In the genomic region with DNA sequence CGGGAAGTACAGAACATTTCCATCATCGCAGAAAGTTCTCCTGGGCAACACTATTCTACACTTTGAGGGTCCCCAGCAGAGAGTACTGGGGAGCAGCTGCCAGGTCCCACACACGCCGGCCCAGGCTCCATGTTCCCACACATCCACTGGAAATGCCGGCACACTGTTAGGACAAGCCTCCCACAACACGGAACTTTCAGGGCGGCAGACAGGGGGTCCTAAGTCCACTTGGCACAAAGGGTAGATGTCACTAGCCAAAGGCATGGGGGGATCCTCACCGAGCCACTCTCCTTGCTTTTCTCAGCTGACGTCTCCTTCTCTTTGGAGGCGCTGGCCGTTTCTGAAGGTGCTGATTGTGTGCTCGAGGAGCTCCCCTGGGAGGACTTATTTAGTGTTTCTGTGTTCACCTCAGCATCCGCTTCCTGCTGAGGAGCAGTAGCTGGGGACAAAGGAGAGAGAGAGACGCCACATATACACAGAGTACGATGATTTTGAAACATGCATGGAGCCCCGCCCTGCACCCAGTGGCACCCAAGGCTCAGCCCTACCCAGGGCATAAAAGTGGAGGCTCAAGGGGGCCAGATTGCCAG, we compare ENCODE assay signal across 19 cellular contexts.
DNase-seq lines count a peak whose midpoint lies in the region; ATAC-seq, FAIRE-seq and TF ChIP-seq lines count a peak whose summit lies in the region.
"Had no signal": no experiment of that assay in that cellular context is flagged by ENCODE, and none has a peak within 500 bp of the region (broad histone marks: within the 10 kb centered on the region; RNA-seq: fewer than 3 reads in every experiment).

No MANE protein-coding gene starts in this region.

- H4K8ac ChIP-seq in H1 (ENCODE audit: extremely low read depth, insufficient read depth, low read length): no peak overlapping the region

- H3K4me1 Mint-ChIP-seq in chondrocyte (ENCODE audit: low read depth): peaks cover 11% of the 10 kb centered on the region

- H3K9me3 ChIP-seq in right cardiac atrium (ENCODE audit: control insufficient read depth, low read length): no peaks in the 10 kb centered on the region
- H3K9me3 ChIP-seq in HEK293 (ENCODE audit: control insufficient read depth, insufficient read depth, low read depth, low read length): no peaks in the 10 kb centered on the region
- H3K9me3 ChIP-seq in H1 (ENCODE audit: insufficient read depth in 2 of 2, low read depth in 1 of 2, low read length in 1 of 2): no peaks in the 10 kb centered on the region

- no peaks in the 10 kb centered on the region for H3K27me3 ChIP-seq in right cardiac atrium (ENCODE audit: control insufficient read depth, insufficient read depth)
- no peaks in the 10 kb centered on the region for H3K27me3 ChIP-seq in H1 (replicated peaks in 1 of 4; ENCODE audit: control insufficient read depth in 3 of 4, extremely low read depth in 1 of 4, insufficient read depth in 3 of 4, low read length in 3 of 4)

- no peak overlapping the region for H3K4me3 ChIP-seq in right cardiac atrium (ENCODE audit: low read length)
- no peak overlapping the region for H3K4me3 ChIP-seq in HEK293 (ENCODE audit: low read depth, low read length)
- no peak overlapping the region for H3K4me3 ChIP-seq in H1 (ENCODE audit: extremely low read depth in 1 of 4, insufficient read depth in 2 of 4, low read depth in 3 of 4, low read length in 4 of 4)

- H4K5ac ChIP-seq in H1 (ENCODE audit: insufficient read length, low read depth, low read length): no peak overlapping the region

- H4K20me1 ChIP-seq in H1 (replicated peaks in 1 of 2; ENCODE audit: control insufficient read depth in 1 of 2, insufficient read depth in 2 of 2, low read length in 2 of 2): peaks cover 0 to 2% of the 10 kb centered on the region in 2 experiments

- FAIRE-seq in H1 (lab: Jason Lieb, UNC): no peak
- FAIRE-seq: D721Med had no signal

- peaks cover 0 to 16% of the 10 kb centered on the region in 2 experiments; a peak in 1 of 4 replicates for H3K79me2 ChIP-seq in H1 (ENCODE audit: control insufficient read depth in 1 of 2, insufficient read depth in 2 of 2, low read length in 2 of 2)

- no peak overlapping the region for H2AFZ ChIP-seq in H1 (ENCODE audit: low read length)

- H4K91ac ChIP-seq in H1 (replicated peaks; ENCODE audit: insufficient read length, low read length): no peak overlapping the region

- no peak overlapping the region for H3K14ac ChIP-seq in H1 (ENCODE audit: insufficient read length)

- no peak overlapping the region for H2BK15ac ChIP-seq in H1 (ENCODE audit: low read length)

- no peak overlapping the region for H3K56ac ChIP-seq in H1 (replicated peaks; ENCODE audit: insufficient read length, low read depth, low read length)

- ATAC-seq in right cardiac atrium (no peak), Right ventricle myocardium superior (ENCODE audit: poor library complexity) (no peak), GM18873 (IDR thresholded peaks at IDR 0.05; ENCODE audit: low FRiP score, unreplicated experiment) (no peak)

- TF ChIP-seq RAD21 in H1 (IDR thresholded peaks at IDR 0.05 in 1 of 2, conservative IDR thresholded peaks at IDR 0.05 in 1 of 2; ENCODE audit: low read depth in 2 of 2, low read length in 2 of 2): no peak

- H3K18ac ChIP-seq in H1 (ENCODE audit: extremely low read depth, low read length): no peak overlapping the region

- no peak overlapping the region; a peak in 1 of 7 replicates for H3K9ac ChIP-seq in H1 (replicated peaks in 1 of 4; ENCODE audit: extremely low read depth in 1 of 4, low read depth in 3 of 4, low read length in 3 of 4)

- H2BK120ac ChIP-seq in H1 (replicated peaks; ENCODE audit: low read depth, low read length): no peak overlapping the region

- H3K23ac ChIP-seq in H1 (ENCODE audit: insufficient read length): no peak overlapping the region

- H3K79me1 ChIP-seq in H1 (ENCODE audit: low read depth, low read length): peaks cover 6% of the 10 kb centered on the region

- H3K27ac ChIP-seq in right cardiac atrium (ENCODE audit: low read length) (no peak overlapping the region), HEK293 (ENCODE audit: extremely low read depth, low read depth, low read length) (no peak overlapping the region), H1 (ENCODE audit: low read depth, low read length) (0 out of 2 replicates have a peak overlapping the region, but pooled peaks have one; percentile 7)

- no peak overlapping the region for H3K27ac Mint-ChIP-seq in chondrocyte (ENCODE audit: unreplicated experiment)

- CTCF ChIA-PET in HEK293 (lab: Yijun Ruan, JAX) (interaction anchor here (0.7 to 2.9 kb wide), 4 partner anchors 50 to 394 kb away, joined by 3 to 13 read pairs (median 4); no protein-coding TSS in a partner anchor), H1 (lab: Charles Lee; ENCODE audit: partially characterized antibody) (interaction anchor here (0.8 to 2.4 kb wide), 12 partner anchors 11 to 187 kb away, joined by 3 to 15 read pairs (median 5); no protein-coding TSS in a partner anchor)

- no peak overlapping the region for H3K4ac ChIP-seq in H1 (replicated peaks; ENCODE audit: insufficient read length, low read depth, low read length)

- no peaks in the 10 kb centered on the region for H3K9me3 Mint-ChIP-seq in chondrocyte (ENCODE audit: low read depth)

- H3K4me2 ChIP-seq in H1 (ENCODE audit: insufficient read depth in 1 of 2, low read depth in 2 of 2, low read length in 2 of 2): no peak overlapping the region

- TF ChIP-seq POLR2A in H1 (IDR thresholded peaks at IDR 0.05; ENCODE audit: control extremely low read depth in 1 of 2, low read depth in 2 of 2, low read length in 2 of 2): no peak

- POLR2A ChIA-PET in HEK293 (lab: Yijun Ruan, JAX) (no interaction called here), H1 (lab: Charles Lee; ENCODE audit: partially characterized antibody) (interaction anchor here (1.1 kb wide), 1 partner anchor 12 kb away, joined by 3 read pairs; no protein-coding TSS in a partner anchor)

- TF ChIP-seq EP300 in H1 (IDR thresholded peaks at IDR 0.05; ENCODE audit: borderline replicate concordance in 1 of 2, low read depth in 2 of 2, low read length in 2 of 2): no peak

- H3K23me2 ChIP-seq in H1 (ENCODE audit: low read depth, low read length): no peaks in the 10 kb centered on the region

- no peak overlapping the region for H2BK12ac ChIP-seq in H1 (ENCODE audit: low read depth, low read length)

- H3K36me3 ChIP-seq in HEK293 (ENCODE audit: control insufficient read depth in 2 of 2, insufficient read depth in 1 of 2, low read length in 2 of 2) (peaks cover 17 to 77% of the 10 kb centered on the region in 2 experiments), H1 (ENCODE audit: control insufficient read depth in 2 of 4, insufficient read depth in 4 of 4, low read length in 3 of 4) (peaks cover 28 to 92% (median 61%) of the 10 kb centered on the region in 4 experiments)

- 90% methylated on average over 16 of the region's 16 CpGs for WGBS in right cardiac atrium
- 93% methylated on average over 16 of the region's 16 CpGs; no CpG with 5 or more reads in 1 of the 2 experiments for WGBS in H1 (ENCODE audit: extremely low coverage in 1 of 2, insufficient coverage in 1 of 2, insufficient read length in 1 of 2, insufficient replicate concordance in 2 of 2, low coverage in 1 of 2, low lambda C conversion rate in 2 of 2, missing lambda C conversion rate in 1 of 2), 2 experiments

- no peak overlapping the region for H2AK5ac ChIP-seq in H1 (ENCODE audit: low read depth, low read length)

- DNase-seq in right cardiac atrium (peak in 2 of 3 donors; percentile 35 to 52), Right ventricle myocardium superior (no peak), H1 (ENCODE audit: low read depth in 1 of 2, low spot score in 2 of 2) (no peak), chondrocyte (ENCODE audit: low spot score) (no peak), NK-92 (lab: John Stamatoyannopoulos, UW; ENCODE audit: unreplicated experiment) (no peak)
- DNase-seq: AML-193; CD4-positive, alpha-beta memory T cell; DMS79 treated with DMSO at 0.1 percent for 48 hours; GDM1; H7; Kasumi-1; NCI-H1105 treated with DMSO at 0.1 percent for 48 hours; NCI-H2029 treated with DMSO at 0.1 percent for 48 hours; NCI-H226; NCI-H526 treated with DMSO at 0.1 percent for 48 hours; NK-92 treated with Interleukin-12 subunit alpha and Interleukin-12 subunit beta, amount 100 ng/mL, for 24 hours had no signal

- peaks cover 25% of the 10 kb centered on the region for H3K36me3 Mint-ChIP-seq in chondrocyte (ENCODE audit: low read depth)

- H2BK20ac ChIP-seq in H1 (ENCODE audit: low read length): no peak overlapping the region

- H2BK5ac ChIP-seq in H1 (ENCODE audit: low read depth, low read length): no peak overlapping the region

- TF ChIP-seq CTCF in HEK293 (tag by site-specific recombination; IDR thresholded peaks at IDR 0.05) (no peak), H1 (IDR thresholded peaks at IDR 0.05; ENCODE audit: control extremely low read depth in 1 of 3, insufficient read depth in 1 of 3, low read depth in 1 of 3, low read length in 3 of 3) (no peak), chondrocyte (IDR thresholded peaks at IDR 0.05) (no peak)

- no peak overlapping the region for H3K4me3 Mint-ChIP-seq in chondrocyte (ENCODE audit: unreplicated experiment)
- H3K4me3 Mint-ChIP-seq: CD4-positive, alpha-beta memory T cell had no signal

- intact Hi-C loops in right cardiac atrium (cut with DNase I) (no loop called here), Right ventricle myocardium superior (cut with DNase I) (no loop called here)

- no peaks in the 10 kb centered on the region for H3K27me3 Mint-ChIP-seq in chondrocyte (ENCODE audit: low read depth)
- H3K27me3 Mint-ChIP-seq: CD4-positive, alpha-beta memory T cell had no signal

- H3K4me1 ChIP-seq in right cardiac atrium (ENCODE audit: control insufficient read depth, insufficient read depth, low read length) (no peaks in the 10 kb centered on the region), HEK293 (ENCODE audit: control insufficient read depth, insufficient read depth, low read length) (no peaks in the 10 kb centered on the region), H1 (replicated peaks in 1 of 4; ENCODE audit: control insufficient read depth in 3 of 4, insufficient read depth in 4 of 4, low read length in 3 of 4) (no peaks in the 10 kb centered on the region)

TF ChIP-seq in H1, 55 proteins besides CTCF, POLR2A, EP300 and RAD21:
- TF ChIP-seq CREB1 (IDR thresholded peaks at IDR 0.05) (no peak), SP1 (IDR thresholded peaks at IDR 0.05; ENCODE audit: low read depth, low read length) (no peak), SRF (IDR thresholded peaks at IDR 0.05; ENCODE audit: low read depth, low read length) (no peak), KDM5A (IDR thresholded peaks at IDR 0.05; ENCODE audit: low read length) (no peak)
- TF ChIP-seq, protein P1, sequence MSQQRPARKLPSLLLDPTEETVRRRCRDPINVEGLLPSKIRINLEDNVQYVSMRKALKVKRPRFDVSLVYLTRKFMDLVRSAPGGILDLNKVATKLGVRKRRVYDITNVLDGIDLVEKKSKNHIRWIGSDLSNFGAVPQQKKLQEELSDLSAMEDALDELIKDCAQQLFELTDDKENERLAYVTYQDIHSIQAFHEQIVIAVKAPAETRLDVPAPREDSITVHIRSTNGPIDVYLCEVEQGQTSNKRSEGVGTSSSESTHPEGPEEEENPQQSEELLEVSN (IDR thresholded peaks at IDR 0.05): no peak

Comparison
In these comparisons a context has a peak if more than half of its experiments do, and no peak if none do; other contexts are left out.
1. DNase-seq: peak in right cardiac atrium (2 of 3); none in Right ventricle myocardium superior (single experiment), H1 (0 of 2), chondrocyte (single experiment) and NK-92 (single experiment).